1 cellular context compared by ENCODE assay signal in the genomic region with DNA sequence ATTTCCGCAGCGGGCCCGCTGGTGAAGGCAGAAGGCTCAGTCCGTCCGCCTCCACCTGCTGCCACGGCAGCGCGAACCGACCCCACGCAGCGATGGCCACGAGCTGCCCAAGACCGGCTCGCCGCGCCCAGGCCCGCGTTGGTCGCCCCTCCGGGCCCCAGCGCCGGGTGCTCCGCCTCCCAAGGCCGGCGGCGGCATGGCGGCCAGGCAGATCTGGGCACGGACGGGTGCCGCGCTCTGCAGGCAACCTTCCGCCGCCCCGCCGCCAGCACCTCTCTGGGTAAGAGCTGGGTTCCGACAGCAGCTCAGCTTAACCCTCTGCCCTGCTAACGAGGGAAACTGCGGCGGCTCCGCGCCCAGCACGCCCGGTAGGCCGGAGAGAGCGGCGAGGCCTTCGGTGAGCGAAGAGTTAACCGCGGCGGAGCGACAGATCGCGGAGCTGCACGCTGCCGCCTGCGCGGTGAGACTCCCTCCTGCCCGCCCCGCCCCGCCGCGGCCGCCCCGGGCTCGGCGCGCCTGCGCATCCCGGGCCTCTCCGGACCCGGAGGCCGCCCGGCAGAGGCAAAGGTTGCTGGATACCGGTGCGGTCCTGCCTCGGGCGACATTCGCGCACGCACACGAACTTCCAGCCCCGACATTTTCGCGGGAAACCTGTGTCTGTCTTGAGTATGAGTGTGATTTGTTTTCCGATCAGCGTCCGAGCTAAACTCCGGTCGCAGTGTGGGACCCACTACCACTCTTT.
A peak's percentile ranks its signal among the peaks of the same experiment; 100 is the strongest.
TF ChIP-seq lines count a peak whose summit lies in the region.

A gene (plus strand): TSS at position 177 of the 742 bp plus-strand sequence. CDS start 20 bp downstream, at position 197.

TF ChIP-seq in K562, 482 proteins besides CTCF, POLR2A, EP300 and RAD21 (continued from another document and continues in another):
- TF ChIP-seq, protein P1, sequence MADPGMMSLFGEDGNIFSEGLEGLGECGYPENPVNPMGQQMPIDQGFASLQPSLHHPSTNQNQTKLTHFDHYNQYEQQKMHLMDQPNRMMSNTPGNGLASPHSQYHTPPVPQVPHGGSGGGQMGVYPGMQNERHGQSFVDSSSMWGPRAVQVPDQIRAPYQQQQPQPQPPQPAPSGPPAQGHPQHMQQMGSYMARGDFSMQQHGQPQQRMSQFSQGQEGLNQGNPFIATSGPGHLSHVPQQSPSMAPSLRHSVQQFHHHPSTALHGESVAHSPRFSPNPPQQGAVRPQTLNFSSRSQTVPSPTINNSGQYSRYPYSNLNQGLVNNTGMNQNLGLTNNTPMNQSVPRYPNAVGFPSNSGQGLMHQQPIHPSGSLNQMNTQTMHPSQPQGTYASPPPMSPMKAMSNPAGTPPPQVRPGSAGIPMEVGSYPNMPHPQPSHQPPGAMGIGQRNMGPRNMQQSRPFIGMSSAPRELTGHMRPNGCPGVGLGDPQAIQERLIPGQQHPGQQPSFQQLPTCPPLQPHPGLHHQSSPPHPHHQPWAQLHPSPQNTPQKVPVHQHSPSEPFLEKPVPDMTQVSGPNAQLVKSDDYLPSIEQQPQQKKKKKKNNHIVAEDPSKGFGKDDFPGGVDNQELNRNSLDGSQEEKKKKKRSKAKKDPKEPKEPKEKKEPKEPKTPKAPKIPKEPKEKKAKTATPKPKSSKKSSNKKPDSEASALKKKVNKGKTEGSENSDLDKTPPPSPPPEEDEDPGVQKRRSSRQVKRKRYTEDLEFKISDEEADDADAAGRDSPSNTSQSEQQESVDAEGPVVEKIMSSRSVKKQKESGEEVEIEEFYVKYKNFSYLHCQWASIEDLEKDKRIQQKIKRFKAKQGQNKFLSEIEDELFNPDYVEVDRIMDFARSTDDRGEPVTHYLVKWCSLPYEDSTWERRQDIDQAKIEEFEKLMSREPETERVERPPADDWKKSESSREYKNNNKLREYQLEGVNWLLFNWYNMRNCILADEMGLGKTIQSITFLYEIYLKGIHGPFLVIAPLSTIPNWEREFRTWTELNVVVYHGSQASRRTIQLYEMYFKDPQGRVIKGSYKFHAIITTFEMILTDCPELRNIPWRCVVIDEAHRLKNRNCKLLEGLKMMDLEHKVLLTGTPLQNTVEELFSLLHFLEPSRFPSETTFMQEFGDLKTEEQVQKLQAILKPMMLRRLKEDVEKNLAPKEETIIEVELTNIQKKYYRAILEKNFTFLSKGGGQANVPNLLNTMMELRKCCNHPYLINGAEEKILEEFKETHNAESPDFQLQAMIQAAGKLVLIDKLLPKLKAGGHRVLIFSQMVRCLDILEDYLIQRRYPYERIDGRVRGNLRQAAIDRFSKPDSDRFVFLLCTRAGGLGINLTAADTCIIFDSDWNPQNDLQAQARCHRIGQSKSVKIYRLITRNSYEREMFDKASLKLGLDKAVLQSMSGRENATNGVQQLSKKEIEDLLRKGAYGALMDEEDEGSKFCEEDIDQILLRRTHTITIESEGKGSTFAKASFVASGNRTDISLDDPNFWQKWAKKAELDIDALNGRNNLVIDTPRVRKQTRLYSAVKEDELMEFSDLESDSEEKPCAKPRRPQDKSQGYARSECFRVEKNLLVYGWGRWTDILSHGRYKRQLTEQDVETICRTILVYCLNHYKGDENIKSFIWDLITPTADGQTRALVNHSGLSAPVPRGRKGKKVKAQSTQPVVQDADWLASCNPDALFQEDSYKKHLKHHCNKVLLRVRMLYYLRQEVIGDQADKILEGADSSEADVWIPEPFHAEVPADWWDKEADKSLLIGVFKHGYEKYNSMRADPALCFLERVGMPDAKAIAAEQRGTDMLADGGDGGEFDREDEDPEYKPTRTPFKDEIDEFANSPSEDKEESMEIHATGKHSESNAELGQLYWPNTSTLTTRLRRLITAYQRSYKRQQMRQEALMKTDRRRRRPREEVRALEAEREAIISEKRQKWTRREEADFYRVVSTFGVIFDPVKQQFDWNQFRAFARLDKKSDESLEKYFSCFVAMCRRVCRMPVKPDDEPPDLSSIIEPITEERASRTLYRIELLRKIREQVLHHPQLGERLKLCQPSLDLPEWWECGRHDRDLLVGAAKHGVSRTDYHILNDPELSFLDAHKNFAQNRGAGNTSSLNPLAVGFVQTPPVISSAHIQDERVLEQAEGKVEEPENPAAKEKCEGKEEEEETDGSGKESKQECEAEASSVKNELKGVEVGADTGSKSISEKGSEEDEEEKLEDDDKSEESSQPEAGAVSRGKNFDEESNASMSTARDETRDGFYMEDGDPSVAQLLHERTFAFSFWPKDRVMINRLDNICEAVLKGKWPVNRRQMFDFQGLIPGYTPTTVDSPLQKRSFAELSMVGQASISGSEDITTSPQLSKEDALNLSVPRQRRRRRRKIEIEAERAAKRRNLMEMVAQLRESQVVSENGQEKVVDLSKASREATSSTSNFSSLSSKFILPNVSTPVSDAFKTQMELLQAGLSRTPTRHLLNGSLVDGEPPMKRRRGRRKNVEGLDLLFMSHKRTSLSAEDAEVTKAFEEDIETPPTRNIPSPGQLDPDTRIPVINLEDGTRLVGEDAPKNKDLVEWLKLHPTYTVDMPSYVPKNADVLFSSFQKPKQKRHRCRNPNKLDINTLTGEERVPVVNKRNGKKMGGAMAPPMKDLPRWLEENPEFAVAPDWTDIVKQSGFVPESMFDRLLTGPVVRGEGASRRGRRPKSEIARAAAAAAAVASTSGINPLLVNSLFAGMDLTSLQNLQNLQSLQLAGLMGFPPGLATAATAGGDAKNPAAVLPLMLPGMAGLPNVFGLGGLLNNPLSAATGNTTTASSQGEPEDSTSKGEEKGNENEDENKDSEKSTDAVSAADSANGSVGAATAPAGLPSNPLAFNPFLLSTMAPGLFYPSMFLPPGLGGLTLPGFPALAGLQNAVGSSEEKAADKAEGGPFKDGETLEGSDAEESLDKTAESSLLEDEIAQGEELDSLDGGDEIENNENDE (IDR thresholded peaks at IDR 0.05; ENCODE audit: low read depth, low read length) = no peak
- TF ChIP-seq, protein P2, sequence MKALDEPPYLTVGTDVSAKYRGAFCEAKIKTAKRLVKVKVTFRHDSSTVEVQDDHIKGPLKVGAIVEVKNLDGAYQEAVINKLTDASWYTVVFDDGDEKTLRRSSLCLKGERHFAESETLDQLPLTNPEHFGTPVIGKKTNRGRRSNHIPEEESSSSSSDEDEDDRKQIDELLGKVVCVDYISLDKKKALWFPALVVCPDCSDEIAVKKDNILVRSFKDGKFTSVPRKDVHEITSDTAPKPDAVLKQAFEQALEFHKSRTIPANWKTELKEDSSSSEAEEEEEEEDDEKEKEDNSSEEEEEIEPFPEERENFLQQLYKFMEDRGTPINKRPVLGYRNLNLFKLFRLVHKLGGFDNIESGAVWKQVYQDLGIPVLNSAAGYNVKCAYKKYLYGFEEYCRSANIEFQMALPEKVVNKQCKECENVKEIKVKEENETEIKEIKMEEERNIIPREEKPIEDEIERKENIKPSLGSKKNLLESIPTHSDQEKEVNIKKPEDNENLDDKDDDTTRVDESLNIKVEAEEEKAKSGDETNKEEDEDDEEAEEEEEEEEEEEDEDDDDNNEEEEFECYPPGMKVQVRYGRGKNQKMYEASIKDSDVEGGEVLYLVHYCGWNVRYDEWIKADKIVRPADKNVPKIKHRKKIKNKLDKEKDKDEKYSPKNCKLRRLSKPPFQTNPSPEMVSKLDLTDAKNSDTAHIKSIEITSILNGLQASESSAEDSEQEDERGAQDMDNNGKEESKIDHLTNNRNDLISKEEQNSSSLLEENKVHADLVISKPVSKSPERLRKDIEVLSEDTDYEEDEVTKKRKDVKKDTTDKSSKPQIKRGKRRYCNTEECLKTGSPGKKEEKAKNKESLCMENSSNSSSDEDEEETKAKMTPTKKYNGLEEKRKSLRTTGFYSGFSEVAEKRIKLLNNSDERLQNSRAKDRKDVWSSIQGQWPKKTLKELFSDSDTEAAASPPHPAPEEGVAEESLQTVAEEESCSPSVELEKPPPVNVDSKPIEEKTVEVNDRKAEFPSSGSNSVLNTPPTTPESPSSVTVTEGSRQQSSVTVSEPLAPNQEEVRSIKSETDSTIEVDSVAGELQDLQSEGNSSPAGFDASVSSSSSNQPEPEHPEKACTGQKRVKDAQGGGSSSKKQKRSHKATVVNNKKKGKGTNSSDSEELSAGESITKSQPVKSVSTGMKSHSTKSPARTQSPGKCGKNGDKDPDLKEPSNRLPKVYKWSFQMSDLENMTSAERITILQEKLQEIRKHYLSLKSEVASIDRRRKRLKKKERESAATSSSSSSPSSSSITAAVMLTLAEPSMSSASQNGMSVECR (CRISPR knock-in tag; IDR thresholded peaks at IDR 0.05) = peak; percentile 94
- peak; percentile 36; the same call in 1 of the 2 replicates for TF ChIP-seq HLTF (IDR thresholded peaks at IDR 0.05)
- no peak; the same call in 1 of the 2 replicates for TF ChIP-seq ZNF23 (CRISPR knock-in tag; IDR thresholded peaks at IDR 0.05)
- no peak for TF ChIP-seq SMAD1 (IDR thresholded peaks at IDR 0.05; ENCODE audit: low read depth, low read length, partially characterized antibody)
- TF ChIP-seq, protein P3, sequence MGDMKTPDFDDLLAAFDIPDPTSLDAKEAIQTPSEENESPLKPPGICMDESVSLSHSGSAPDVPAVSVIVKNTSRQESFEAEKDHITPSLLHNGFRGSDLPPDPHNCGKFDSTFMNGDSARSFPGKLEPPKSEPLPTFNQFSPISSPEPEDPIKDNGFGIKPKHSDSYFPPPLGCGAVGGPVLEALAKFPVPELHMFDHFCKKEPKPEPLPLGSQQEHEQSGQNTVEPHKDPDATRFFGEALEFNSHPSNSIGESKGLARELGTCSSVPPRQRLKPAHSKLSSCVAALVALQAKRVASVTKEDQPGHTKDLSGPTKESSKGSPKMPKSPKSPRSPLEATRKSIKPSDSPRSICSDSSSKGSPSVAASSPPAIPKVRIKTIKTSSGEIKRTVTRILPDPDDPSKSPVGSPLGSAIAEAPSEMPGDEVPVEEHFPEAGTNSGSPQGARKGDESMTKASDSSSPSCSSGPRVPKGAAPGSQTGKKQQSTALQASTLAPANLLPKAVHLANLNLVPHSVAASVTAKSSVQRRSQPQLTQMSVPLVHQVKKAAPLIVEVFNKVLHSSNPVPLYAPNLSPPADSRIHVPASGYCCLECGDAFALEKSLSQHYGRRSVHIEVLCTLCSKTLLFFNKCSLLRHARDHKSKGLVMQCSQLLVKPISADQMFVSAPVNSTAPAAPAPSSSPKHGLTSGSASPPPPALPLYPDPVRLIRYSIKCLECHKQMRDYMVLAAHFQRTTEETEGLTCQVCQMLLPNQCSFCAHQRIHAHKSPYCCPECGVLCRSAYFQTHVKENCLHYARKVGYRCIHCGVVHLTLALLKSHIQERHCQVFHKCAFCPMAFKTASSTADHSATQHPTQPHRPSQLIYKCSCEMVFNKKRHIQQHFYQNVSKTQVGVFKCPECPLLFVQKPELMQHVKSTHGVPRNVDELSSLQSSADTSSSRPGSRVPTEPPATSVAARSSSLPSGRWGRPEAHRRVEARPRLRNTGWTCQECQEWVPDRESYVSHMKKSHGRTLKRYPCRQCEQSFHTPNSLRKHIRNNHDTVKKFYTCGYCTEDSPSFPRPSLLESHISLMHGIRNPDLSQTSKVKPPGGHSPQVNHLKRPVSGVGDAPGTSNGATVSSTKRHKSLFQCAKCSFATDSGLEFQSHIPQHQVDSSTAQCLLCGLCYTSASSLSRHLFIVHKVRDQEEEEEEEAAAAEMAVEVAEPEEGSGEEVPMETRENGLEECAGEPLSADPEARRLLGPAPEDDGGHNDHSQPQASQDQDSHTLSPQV (IDR thresholded peaks at IDR 0.05) = peak; percentile 92
- TF ChIP-seq CHD4 (IDR thresholded peaks at IDR 0.05; ENCODE audit: insufficient read depth, insufficient replicate concordance, low read depth, low read length, poor library complexity, severe bottlenecking) = no peak
- no peak for TF ChIP-seq ZNF699 (CRISPR knock-in tag; IDR thresholded peaks at IDR 0.05; ENCODE audit: insufficient replicate concordance)
- no peak for TF ChIP-seq TFAM (CRISPR knock-in tag; conservative IDR thresholded peaks at IDR 0.05)
- no peak for TF ChIP-seq BMI1 (IDR thresholded peaks at IDR 0.05; ENCODE audit: low read length)
- no peak for TF ChIP-seq HDAC8 (tag; IDR thresholded peaks at IDR 0.05)
- no peak for TF ChIP-seq BRD9 (IDR thresholded peaks at IDR 0.05; ENCODE audit: low read depth, partially characterized antibody)
- no peak for TF ChIP-seq PPARD (CRISPR knock-in tag; IDR thresholded peaks at IDR 0.05)
- TF ChIP-seq FOXA1 (IDR thresholded peaks at IDR 0.05; ENCODE audit: borderline replicate concordance) = no peak
- TF ChIP-seq ATF1 (CRISPR knock-in tag; IDR thresholded peaks at IDR 0.05) = no peak
- peak; percentile 87 for TF ChIP-seq ATF1 (tag; IDR thresholded peaks at IDR 0.05)
- no peak for TF ChIP-seq NFATC3 (IDR thresholded peaks at IDR 0.05)
- no peak; the same call in 1 of the 2 replicates for TF ChIP-seq ZKSCAN8 (CRISPR knock-in tag; IDR thresholded peaks at IDR 0.05)
- no peak for TF ChIP-seq BRCA1 (IDR thresholded peaks at IDR 0.05)
- TF ChIP-seq BRCA1 (CRISPR knock-in tag; IDR thresholded peaks at IDR 0.05) = no peak
- TF ChIP-seq PRPF4 (IDR thresholded peaks at IDR 0.05; ENCODE audit: insufficient read depth, low read depth, low read length, poor library complexity, severe bottlenecking) = peak; percentile 41
- TF ChIP-seq, protein P4, sequence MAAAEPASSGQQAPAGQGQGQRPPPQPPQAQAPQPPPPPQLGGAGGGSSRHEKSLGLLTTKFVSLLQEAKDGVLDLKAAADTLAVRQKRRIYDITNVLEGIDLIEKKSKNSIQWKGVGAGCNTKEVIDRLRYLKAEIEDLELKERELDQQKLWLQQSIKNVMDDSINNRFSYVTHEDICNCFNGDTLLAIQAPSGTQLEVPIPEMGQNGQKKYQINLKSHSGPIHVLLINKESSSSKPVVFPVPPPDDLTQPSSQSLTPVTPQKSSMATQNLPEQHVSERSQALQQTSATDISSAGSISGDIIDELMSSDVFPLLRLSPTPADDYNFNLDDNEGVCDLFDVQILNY (CRISPR knock-in tag; IDR thresholded peaks at IDR 0.05) = peak; percentile 45; the same call in 1 of the 2 replicates
- no peak for TF ChIP-seq MEF2A (IDR thresholded peaks at IDR 0.05; ENCODE audit: control insufficient read depth, low read depth, low read length)
- TF ChIP-seq WHSC1 (IDR thresholded peaks at IDR 0.05; ENCODE audit: low read length) = no peak
- no peak for TF ChIP-seq ZNF668 (CRISPR knock-in tag; IDR thresholded peaks at IDR 0.05)
- TF ChIP-seq, protein P5, sequence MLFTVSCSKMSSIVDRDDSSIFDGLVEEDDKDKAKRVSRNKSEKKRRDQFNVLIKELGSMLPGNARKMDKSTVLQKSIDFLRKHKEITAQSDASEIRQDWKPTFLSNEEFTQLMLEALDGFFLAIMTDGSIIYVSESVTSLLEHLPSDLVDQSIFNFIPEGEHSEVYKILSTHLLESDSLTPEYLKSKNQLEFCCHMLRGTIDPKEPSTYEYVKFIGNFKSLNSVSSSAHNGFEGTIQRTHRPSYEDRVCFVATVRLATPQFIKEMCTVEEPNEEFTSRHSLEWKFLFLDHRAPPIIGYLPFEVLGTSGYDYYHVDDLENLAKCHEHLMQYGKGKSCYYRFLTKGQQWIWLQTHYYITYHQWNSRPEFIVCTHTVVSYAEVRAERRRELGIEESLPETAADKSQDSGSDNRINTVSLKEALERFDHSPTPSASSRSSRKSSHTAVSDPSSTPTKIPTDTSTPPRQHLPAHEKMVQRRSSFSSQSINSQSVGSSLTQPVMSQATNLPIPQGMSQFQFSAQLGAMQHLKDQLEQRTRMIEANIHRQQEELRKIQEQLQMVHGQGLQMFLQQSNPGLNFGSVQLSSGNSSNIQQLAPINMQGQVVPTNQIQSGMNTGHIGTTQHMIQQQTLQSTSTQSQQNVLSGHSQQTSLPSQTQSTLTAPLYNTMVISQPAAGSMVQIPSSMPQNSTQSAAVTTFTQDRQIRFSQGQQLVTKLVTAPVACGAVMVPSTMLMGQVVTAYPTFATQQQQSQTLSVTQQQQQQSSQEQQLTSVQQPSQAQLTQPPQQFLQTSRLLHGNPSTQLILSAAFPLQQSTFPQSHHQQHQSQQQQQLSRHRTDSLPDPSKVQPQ (CRISPR knock-in tag; IDR thresholded peaks at IDR 0.05; ENCODE audit: borderline replicate concordance) = no peak; the same call in 1 of the 2 replicates
- TF ChIP-seq NR1H2 (CRISPR knock-in tag; IDR thresholded peaks at IDR 0.05) = peak; percentile 99
- no peak; the same call in 1 of the 2 replicates for TF ChIP-seq BACH1 (tag; IDR thresholded peaks at IDR 0.05)
